In genomic region chr1:176919386-176920378, GRCh38 we compare ENCODE assay signal across 19 cellular contexts.
"Had no signal": no experiment of that assay in that cellular context is flagged by ENCODE, and none has a peak within 500 bp of the region (broad histone marks: within the 10 kb centered on the region; RNA-seq: fewer than 3 reads in every experiment).

No MANE protein-coding gene starts in this region.

- H3K27me3 ChIP-seq: colonic mucosa, uterus had no signal

- FAIRE-seq: endometrium, frontal cortex had no signal

- H3K36me3 ChIP-seq: colonic mucosa, left ventricle myocardium inferior, thoracic aorta, uterus had no signal

- H3K27ac ChIP-seq: colonic mucosa, left ventricle myocardium inferior, skin epidermis, thoracic aorta, uterus had no signal

- H3K4me3 ChIP-seq: colonic mucosa, left ventricle myocardium inferior, lung, skin epidermis, thoracic aorta, uterus had no signal

- DNase-seq: activated CD4-positive, alpha-beta memory T cell treated with anti-CD3 and anti-CD28 coated beads, Interleukin-2, amount 10 ng/mL, durations not matched to agents 7 days and 5 days; activated CD4-positive, alpha-beta T cell treated with anti-CD3 and anti-CD28 coated beads, Interleukin-2, amount 10 ng/mL, durations not matched to agents 24 days and 14 days; activated CD4-positive, CD25-positive, alpha-beta regulatory T cell treated with anti-CD3 and anti-CD28 coated beads, Interleukin-2, amount 50 U/mL, for 72 hours; activated T-cell treated with anti-CD3 and anti-CD28 coated beads, Interleukin-2, amount 50 U/mL, for 48 hours; cerebellar nuclear complex; colonic mucosa; effector CD8-positive, alpha-beta T cell; left ventricle myocardium inferior; stimulated activated CD4-positive, alpha-beta T cell treated with anti-CD3 and anti-CD28 coated beads, Interleukin-4, amount 100 ng/mL, for 24 hours; trophoblast cell; uterus had no signal

- H3K4me1 ChIP-seq: colonic mucosa, left ventricle myocardium inferior, uterus had no signal

- ATAC-seq: activated naive CD4-positive, alpha-beta T cell treated with anti-CD3 and anti-CD28 coated beads, Interleukin-2, amount 50 U/mL, for 72 hours; sciatic nerve; stimulated activated effector memory CD8-positive, alpha-beta T cell treated with anti-CD3 and anti-CD28 coated beads, Interleukin-12 subunit alpha, Interleukin-12 subunit beta, amount 100 ng/mL, for 72 hours had no signal
